ENCODE assay signal across 12 cellular contexts in the genomic region with DNA sequence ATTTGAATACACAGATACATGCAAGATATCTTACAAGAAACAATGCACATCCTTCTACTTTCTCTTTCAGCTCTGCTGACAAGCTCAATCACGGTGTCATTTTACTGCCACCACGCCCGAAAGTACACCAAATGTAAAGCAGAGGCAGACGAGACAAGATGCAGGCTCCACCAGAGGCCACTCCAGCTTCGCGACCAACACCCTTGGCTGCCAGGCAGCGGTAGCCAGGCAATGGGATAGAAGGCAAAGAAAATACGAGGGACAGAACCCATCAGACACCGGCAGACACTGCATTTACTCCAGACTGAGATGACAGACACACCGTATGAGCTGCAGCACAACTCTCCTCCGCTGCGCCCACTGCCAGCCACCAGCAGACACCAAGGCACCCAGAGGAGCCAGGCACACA. TPM values are rescaled to one million over a fixed set of nuclear protein-coding genes. Genes with fewer than 3 reads are reported as not detected.
DNase-seq lines count a peak whose midpoint lies in the region; ATAC-seq, FAIRE-seq and TF ChIP-seq lines count a peak whose summit lies in the region.
"Had no signal": no experiment of that assay in that cellular context is flagged by ENCODE, and none has a peak within 500 bp of the region (broad histone marks: within the 10 kb centered on the region; RNA-seq: fewer than 3 reads in every experiment).

No MANE protein-coding gene starts in this region.

- no peaks in the 10 kb centered on the region for H3K9me3 Mint-ChIP-seq in natural killer cell

- H3K27ac Mint-ChIP-seq in natural killer cell, result peak overlapping the region; percentile 66 to 74

- ATAC-seq in natural killer cell, result peak in 1 of 3 donors; percentile 28
- ATAC-seq: Panc1 had no signal

- H3K4me3 Mint-ChIP-seq in natural killer cell, result no peak overlapping the region

- intact Hi-C loops in natural killer cell (cut with micrococcal nuclease), result no loop called here

- peaks cover 4% of the 10 kb centered on the region for H3K36me3 Mint-ChIP-seq in natural killer cell

- no peak overlapping the region for H3K4me3 ChIP-seq in effector memory CD4-positive, alpha-beta T cell (ENCODE audit: insufficient read depth, low read depth, low read length, poor library complexity, severe bottlenecking)

- TF ChIP-seq CTCF in natural killer cell (IDR thresholded peaks at IDR 0.05), result no peak

- H3K36me3 ChIP-seq in effector memory CD4-positive, alpha-beta T cell (ENCODE audit: control insufficient read depth, insufficient read depth, low read length), result peaks cover 61% of the 10 kb centered on the region

- peaks cover 6 to 12% of the 10 kb centered on the region in 2 donors for H3K4me1 Mint-ChIP-seq in natural killer cell

- H3K27ac ChIP-seq in effector memory CD4-positive, alpha-beta T cell (ENCODE audit: insufficient read depth, low read length, poor library complexity, severe bottlenecking), result no peak overlapping the region

- H3K27me3 Mint-ChIP-seq in natural killer cell (ENCODE audit: low read depth in 2 of 2), result no peaks in the 10 kb centered on the region

- H3K4me1 ChIP-seq in effector memory CD4-positive, alpha-beta T cell (ENCODE audit: control insufficient read depth, insufficient read depth, low read length, poor library complexity, severe bottlenecking), result no peaks in the 10 kb centered on the region
- H3K4me1 ChIP-seq: Caco-2 had no signal

- H3K9me3 ChIP-seq in effector memory CD4-positive, alpha-beta T cell (ENCODE audit: control insufficient read depth, low read length), result no peaks in the 10 kb centered on the region
- H3K9me3 ChIP-seq: Caco-2 had no signal

- FAIRE-seq in HTR-8/SVneo (lab: Jason Lieb, UNC), result peak; percentile 75

- peak; percentile 63 for DNase-seq in Ammon's horn (ENCODE audit: low spot score)
- DNase-seq in HTR-8/SVneo (ENCODE audit: insufficient read length, low spot score), result no peak
- peak; percentile 31 for DNase-seq in cerebellar cortex (ENCODE audit: low spot score)
- no peak for DNase-seq in natural killer cell
- no peak for DNase-seq in DMS79 (lab: John Stamatoyannopoulos, UW)
- DNase-seq in effector memory CD4-positive, alpha-beta T cell, result no peak
- no peak for DNase-seq in NOMO-1 treated with DMSO at 0.1 percent for 48 hours (lab: John Stamatoyannopoulos, UW; ENCODE audit: unreplicated experiment)
- no peak for DNase-seq in NAMALWA (ENCODE audit: low spot score)
- DNase-seq: activated CD4-positive, CD25-positive, alpha-beta regulatory T cell; Caco-2; NCI-H1105 had no signal

- no peaks in the 10 kb centered on the region for H3K27me3 ChIP-seq in effector memory CD4-positive, alpha-beta T cell (replicated peaks; ENCODE audit: control insufficient read depth, insufficient read depth, low read length, poor library complexity, severe bottlenecking)

RNA-seq across cellular contexts. Expression of a gene that starts 41.0 kb away (rescaled TPM):
- total RNA-seq in natural killer cell, result 100 to 1,000 TPM; 121 to 155 (median 140) TPM

Comparison
In these comparisons a context has a peak if more than half of its experiments do, and no peak if none do; other contexts are left out.
1. DNase-seq: peak in Ammon's horn (single experiment) and cerebellar cortex (single experiment); none in HTR-8/SVneo (single experiment), natural killer cell (single experiment), DMS79 (single experiment), effector memory CD4-positive, alpha-beta T cell (0 of 3), NOMO-1 treated with DMSO at 0.1 percent for 48 hours (single experiment) and NAMALWA (single experiment).